Comparison of ENCODE assay signal across 2 cellular contexts in genomic region chr2:107622741-107623310, GRCh38.
TF ChIP-seq lines count a peak whose summit lies in the region.

No MANE protein-coding gene starts in this region.

TF ChIP-seq in liver, 16 proteins besides CTCF, POLR2A, EP300 and RAD21 (continued from another document):
- peak; percentile 49 for TF ChIP-seq YY1 (IDR thresholded peaks at IDR 0.05)
- TF ChIP-seq SP1 (IDR thresholded peaks at IDR 0.05), result no peak
- peak in 1 of 2 donors; percentile 45 for TF ChIP-seq JUND (IDR thresholded peaks at IDR 0.05)
- no peak for TF ChIP-seq TAF1 (conservative IDR thresholded peaks at IDR 0.05)
- TF ChIP-seq GABPA (IDR thresholded peaks at IDR 0.05 in 1 of 2, conservative IDR thresholded peaks at IDR 0.05 in 1 of 2), result no peak
- TF ChIP-seq NR2F2 (IDR thresholded peaks at IDR 0.05), result no peak
- TF ChIP-seq REST (IDR thresholded peaks at IDR 0.05), result no peak
- TF ChIP-seq EGR1 (IDR thresholded peaks at IDR 0.05; ENCODE audit: low read depth in 2 of 2), result no peak
- TF ChIP-seq HNF4A (conservative IDR thresholded peaks at IDR 0.05), result peak in 1 of 2 donors; percentile 53
- no peak for TF ChIP-seq HNF4G (IDR thresholded peaks at IDR 0.05)

TF ChIP-seq in HepG2, 621 proteins besides CTCF, POLR2A, EP300 and RAD21 (continued from another document):
- TF ChIP-seq ARID5B (CRISPR knock-in tag; IDR thresholded peaks at IDR 0.05) (no peak), DDIT3 (CRISPR knock-in tag; IDR thresholded peaks at IDR 0.05) (no peak), ATRX (CRISPR knock-in tag; IDR thresholded peaks at IDR 0.05; ENCODE audit: borderline replicate concordance) (no peak), CENPBD1 (CRISPR knock-in tag; IDR thresholded peaks at IDR 0.05; ENCODE audit: borderline replicate concordance, low read depth) (no peak), ISX (CRISPR knock-in tag; conservative IDR thresholded peaks at IDR 0.05) (no peak), ZNF383 (CRISPR knock-in tag; IDR thresholded peaks at IDR 0.05; ENCODE audit: borderline replicate concordance) (no peak), EED (CRISPR knock-in tag; IDR thresholded peaks at IDR 0.05) (no peak), TP53 (CRISPR knock-in tag; conservative IDR thresholded peaks at IDR 0.05) (no peak), ZSCAN25 (CRISPR knock-in tag; IDR thresholded peaks at IDR 0.05) (no peak), JUND (CRISPR knock-in tag; IDR thresholded peaks at IDR 0.05) (no peak), BATF2 (CRISPR knock-in tag; IDR thresholded peaks at IDR 0.05) (no peak), NR2C2 (CRISPR knock-in tag; IDR thresholded peaks at IDR 0.05; ENCODE audit: borderline replicate concordance) (no peak)
TF ChIP-seq in HepG2: peak in this region for 0.
